1 cellular context compared by ENCODE assay signal in the genomic region with DNA sequence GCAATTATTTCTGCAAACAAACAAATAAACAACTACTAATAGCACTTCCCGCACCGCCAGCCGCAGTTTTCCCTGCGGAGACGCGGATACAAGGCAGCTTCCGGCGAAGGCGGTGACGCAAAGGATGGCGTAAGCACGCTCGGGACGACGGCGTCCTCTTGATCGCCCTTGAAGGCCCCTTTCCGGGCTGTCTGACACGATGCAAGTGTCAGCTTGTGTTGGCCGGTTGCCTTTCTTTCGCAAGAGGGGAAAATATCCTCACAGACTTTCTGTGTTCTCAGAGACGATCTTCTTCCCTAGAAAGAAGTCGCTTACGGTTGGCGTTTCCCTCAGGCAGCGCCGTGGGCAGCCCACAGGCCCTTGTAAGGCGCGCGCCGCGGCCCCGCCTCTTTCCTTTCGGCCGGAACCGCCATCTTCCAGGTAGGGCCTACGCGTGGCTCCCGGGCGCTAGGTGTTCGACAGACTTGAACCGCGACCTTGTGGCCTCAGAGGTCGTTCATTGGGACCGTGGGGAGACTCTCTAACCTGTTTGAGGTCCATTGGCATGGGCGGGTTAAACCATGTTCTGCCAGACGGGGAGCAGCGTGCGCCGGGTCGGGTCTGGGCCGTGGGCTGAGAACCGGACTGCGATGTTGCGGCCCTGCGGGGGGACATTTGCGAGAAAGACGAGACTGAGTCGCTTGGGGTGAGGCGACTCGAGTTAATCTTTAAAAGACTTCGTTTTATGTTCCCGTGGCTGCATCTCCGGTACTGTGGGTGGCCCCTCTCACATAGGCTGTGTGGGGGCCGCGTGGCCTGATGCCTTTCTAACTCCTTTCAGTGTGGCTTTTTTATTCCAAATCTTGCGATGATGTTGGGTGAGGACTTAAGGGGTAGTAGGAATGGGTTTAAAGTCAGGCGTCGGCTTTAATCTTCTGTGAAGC.
A peak's percentile ranks its signal among the peaks of the same experiment; 100 is the strongest.
TF ChIP-seq lines count a peak whose summit lies in the region.

A gene (plus strand): TSS at position 393 of the 923 bp plus-strand sequence. CDS start 2,219 bp downstream, outside the sequence.

TF ChIP-seq in GM12878, 131 proteins besides CTCF, POLR2A, EP300 and RAD21 (continued from another document):
- TF ChIP-seq, protein P1, sequence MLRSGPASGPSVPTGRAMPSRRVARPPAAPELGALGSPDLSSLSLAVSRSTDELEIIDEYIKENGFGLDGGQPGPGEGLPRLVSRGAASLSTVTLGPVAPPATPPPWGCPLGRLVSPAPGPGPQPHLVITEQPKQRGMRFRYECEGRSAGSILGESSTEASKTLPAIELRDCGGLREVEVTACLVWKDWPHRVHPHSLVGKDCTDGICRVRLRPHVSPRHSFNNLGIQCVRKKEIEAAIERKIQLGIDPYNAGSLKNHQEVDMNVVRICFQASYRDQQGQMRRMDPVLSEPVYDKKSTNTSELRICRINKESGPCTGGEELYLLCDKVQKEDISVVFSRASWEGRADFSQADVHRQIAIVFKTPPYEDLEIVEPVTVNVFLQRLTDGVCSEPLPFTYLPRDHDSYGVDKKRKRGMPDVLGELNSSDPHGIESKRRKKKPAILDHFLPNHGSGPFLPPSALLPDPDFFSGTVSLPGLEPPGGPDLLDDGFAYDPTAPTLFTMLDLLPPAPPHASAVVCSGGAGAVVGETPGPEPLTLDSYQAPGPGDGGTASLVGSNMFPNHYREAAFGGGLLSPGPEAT (IDR thresholded peaks at IDR 0.05; ENCODE audit: low read depth): peak; percentile 74
- TF ChIP-seq MXI1 (IDR thresholded peaks at IDR 0.05; ENCODE audit: low read depth, low read length) (peak; percentile 72; the same call in 1 of the 2 replicates), MTA3 (IDR thresholded peaks at IDR 0.05; ENCODE audit: borderline replicate concordance, low read length) (no peak), RCOR1 (conservative IDR thresholded peaks at IDR 0.05; ENCODE audit: low read depth, low read length) (no peak), SIN3A (IDR thresholded peaks at IDR 0.05; ENCODE audit: low read depth, low read length) (no peak; the same call in none of the 2 replicates), IKZF1 (conservative IDR thresholded peaks at IDR 0.05) (peak; percentile 88), RAD51 (IDR thresholded peaks at IDR 0.05) (no peak), MEF2B (IDR thresholded peaks at IDR 0.05; ENCODE audit: partially characterized antibody, poor library complexity, severe bottlenecking) (peak; percentile 97), ZBED1 (IDR thresholded peaks at IDR 0.05; ENCODE audit: borderline replicate concordance) (0 out of 2 replicates have a peak, but pooled peaks have one; percentile 61), POLR2AphosphoS2 (IDR thresholded peaks at IDR 0.05; ENCODE audit: low read depth, low read length) (peak; percentile 92), PAX5 (IDR thresholded peaks at IDR 0.05; ENCODE audit: borderline replicate concordance, low read depth, low read length) (peak; percentile 41; the same call in 1 of the 2 replicates), TBL1XR1 (IDR thresholded peaks at IDR 0.05; ENCODE audit: low read depth, low read length) (0 out of 2 replicates have a peak, but pooled peaks have one; percentile 36), SIX5 (IDR thresholded peaks at IDR 0.05; ENCODE audit: low read depth, low read length, severe bottlenecking) (no peak), CBFB (IDR thresholded peaks at IDR 0.05; ENCODE audit: low read depth) (peak; percentile 96), CHD1 (IDR thresholded peaks at IDR 0.05; ENCODE audit: low read depth, low read length) (peak; percentile 73; the same call in 1 of the 2 replicates), RB1 (IDR thresholded peaks at IDR 0.05; ENCODE audit: borderline replicate concordance) (peak; percentile 97), SMARCA5 (IDR thresholded peaks at IDR 0.05) (0 out of 2 replicates have a peak, but pooled peaks have one; percentile 25), CHD4 (IDR thresholded peaks at IDR 0.05) (no peak), SMAD1 (IDR thresholded peaks at IDR 0.05; ENCODE audit: low read depth, partially characterized antibody) (no peak), NRF1 (conservative IDR thresholded peaks at IDR 0.05; ENCODE audit: low read depth, low read length) (no peak), NFYA (IDR thresholded peaks at IDR 0.05; ENCODE audit: borderline replicate concordance, low read depth, low read length) (no peak)
- TF ChIP-seq, protein P2, sequence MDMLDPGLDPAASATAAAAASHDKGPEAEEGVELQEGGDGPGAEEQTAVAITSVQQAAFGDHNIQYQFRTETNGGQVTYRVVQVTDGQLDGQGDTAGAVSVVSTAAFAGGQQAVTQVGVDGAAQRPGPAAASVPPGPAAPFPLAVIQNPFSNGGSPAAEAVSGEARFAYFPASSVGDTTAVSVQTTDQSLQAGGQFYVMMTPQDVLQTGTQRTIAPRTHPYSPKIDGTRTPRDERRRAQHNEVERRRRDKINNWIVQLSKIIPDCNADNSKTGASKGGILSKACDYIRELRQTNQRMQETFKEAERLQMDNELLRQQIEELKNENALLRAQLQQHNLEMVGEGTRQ (IDR thresholded peaks at IDR 0.05; ENCODE audit: borderline replicate concordance, low read depth, low read length): no peak
- TF ChIP-seq, protein P3, sequence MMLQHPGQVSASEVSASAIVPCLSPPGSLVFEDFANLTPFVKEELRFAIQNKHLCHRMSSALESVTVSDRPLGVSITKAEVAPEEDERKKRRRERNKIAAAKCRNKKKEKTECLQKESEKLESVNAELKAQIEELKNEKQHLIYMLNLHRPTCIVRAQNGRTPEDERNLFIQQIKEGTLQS (IDR thresholded peaks at IDR 0.05; ENCODE audit: borderline replicate concordance, extremely low read depth, low read depth, low read length): no peak
- TF ChIP-seq, protein P4, sequence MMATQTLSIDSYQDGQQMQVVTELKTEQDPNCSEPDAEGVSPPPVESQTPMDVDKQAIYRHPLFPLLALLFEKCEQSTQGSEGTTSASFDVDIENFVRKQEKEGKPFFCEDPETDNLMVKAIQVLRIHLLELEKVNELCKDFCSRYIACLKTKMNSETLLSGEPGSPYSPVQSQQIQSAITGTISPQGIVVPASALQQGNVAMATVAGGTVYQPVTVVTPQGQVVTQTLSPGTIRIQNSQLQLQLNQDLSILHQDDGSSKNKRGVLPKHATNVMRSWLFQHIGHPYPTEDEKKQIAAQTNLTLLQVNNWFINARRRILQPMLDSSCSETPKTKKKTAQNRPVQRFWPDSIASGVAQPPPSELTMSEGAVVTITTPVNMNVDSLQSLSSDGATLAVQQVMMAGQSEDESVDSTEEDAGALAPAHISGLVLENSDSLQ (IDR thresholded peaks at IDR 0.05): peak; percentile 84
- TF ChIP-seq, protein P5, sequence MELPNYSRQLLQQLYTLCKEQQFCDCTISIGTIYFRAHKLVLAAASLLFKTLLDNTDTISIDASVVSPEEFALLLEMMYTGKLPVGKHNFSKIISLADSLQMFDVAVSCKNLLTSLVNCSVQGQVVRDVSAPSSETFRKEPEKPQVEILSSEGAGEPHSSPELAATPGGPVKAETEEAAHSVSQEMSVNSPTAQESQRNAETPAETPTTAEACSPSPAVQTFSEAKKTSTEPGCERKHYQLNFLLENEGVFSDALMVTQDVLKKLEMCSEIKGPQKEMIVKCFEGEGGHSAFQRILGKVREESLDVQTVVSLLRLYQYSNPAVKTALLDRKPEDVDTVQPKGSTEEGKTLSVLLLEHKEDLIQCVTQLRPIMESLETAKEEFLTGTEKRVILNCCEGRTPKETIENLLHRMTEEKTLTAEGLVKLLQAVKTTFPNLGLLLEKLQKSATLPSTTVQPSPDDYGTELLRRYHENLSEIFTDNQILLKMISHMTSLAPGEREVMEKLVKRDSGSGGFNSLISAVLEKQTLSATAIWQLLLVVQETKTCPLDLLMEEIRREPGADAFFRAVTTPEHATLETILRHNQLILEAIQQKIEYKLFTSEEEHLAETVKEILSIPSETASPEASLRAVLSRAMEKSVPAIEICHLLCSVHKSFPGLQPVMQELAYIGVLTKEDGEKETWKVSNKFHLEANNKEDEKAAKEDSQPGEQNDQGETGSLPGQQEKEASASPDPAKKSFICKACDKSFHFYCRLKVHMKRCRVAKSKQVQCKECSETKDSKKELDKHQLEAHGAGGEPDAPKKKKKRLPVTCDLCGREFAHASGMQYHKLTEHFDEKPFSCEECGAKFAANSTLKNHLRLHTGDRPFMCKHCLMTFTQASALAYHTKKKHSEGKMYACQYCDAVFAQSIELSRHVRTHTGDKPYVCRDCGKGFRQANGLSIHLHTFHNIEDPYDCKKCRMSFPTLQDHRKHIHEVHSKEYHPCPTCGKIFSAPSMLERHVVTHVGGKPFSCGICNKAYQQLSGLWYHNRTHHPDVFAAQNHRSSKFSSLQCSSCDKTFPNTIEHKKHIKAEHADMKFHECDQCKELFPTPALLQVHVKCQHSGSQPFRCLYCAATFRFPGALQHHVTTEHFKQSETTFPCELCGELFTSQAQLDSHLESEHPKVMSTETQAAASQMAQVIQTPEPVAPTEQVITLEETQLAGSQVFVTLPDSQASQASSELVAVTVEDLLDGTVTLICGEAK (IDR thresholded peaks at IDR 0.05; ENCODE audit: borderline replicate concordance): peak; percentile 72; the same call in 1 of the 2 replicates
TF ChIP-seq in GM12878: peak in this region for 68.
